ENCODE assay signal across 10 cellular contexts in the genomic region with DNA sequence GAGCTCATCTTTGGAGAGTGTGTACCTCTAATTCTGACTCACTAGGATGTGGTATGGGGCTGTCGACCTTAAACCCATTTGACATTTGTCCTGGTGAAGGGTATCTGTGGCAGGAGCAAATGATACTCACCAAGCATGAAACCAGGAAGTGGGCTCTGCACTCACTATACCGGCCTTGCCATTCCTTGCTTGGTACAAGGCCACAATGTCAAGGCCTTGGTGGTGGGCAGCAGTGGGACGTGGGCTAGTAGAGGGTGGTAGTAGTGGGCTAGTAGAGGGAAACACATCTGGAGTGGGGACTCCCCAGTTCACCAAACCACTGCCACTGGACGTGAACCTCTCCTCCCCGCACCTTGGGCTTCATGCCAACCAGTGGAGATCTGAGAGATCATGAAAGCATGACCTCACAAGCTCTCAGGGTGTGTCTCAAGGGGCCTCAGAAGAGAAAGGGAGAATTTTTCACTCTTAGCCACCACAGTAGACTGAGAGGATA. TPM values are rescaled to one million over a fixed set of nuclear protein-coding genes. Genes with fewer than 3 reads are reported as not detected.
A peak's percentile ranks its signal among the peaks of the same experiment; 100 is the strongest.
DNase-seq lines count a peak whose midpoint lies in the region; ATAC-seq and TF ChIP-seq lines count a peak whose summit lies in the region.
"Had no signal": no experiment of that assay in that cellular context is flagged by ENCODE, and none has a peak within 500 bp of the region (broad histone marks: within the 10 kb centered on the region; RNA-seq: fewer than 3 reads in every experiment).

No MANE protein-coding gene starts in this region.

- H3K27ac ChIP-seq in BLaER1 treated with 17β-estradiol and CSF1 and Interleukin-3, amounts not matched to agents 10 nM and 100 nM = peak overlapping the region in 4 of 11 experiments; percentile 4 to 32 (median 22); a peak in 3 of 22 replicates

- DNase-seq in activated CD8-positive, alpha-beta memory T cell treated with anti-CD3 and anti-CD28 coated beads, Interleukin-2, amount 10 ng/mL, durations not matched to agents 7 days and 5 days = peak; percentile 82
- no peak for DNase-seq in NCI-H1417 (lab: John Stamatoyannopoulos, UW)
- DNase-seq in NCI-H2107 treated with DMSO at 0.1 percent for 48 hours (lab: John Stamatoyannopoulos, UW; ENCODE audit: unreplicated experiment) = no peak
- no peak for DNase-seq in islet precursor cell
- DNase-seq in mucosa of descending colon = no peak
- DNase-seq: Caco-2 had no signal

- H3K4me1 Mint-ChIP-seq in activated CD8-positive, alpha-beta memory T cell treated with anti-CD3 and anti-CD28 coated beads, Interleukin-2, amount 10 ng/mL, durations not matched to agents 7 days and 5 days = peaks cover 25% of the 10 kb centered on the region
- H3K4me1 Mint-ChIP-seq: neural crest cell had no signal

- peak overlapping the region; percentile 19 for H3K27ac Mint-ChIP-seq in activated CD8-positive, alpha-beta memory T cell treated with anti-CD3 and anti-CD28 coated beads, Interleukin-2, amount 10 ng/mL, durations not matched to agents 7 days and 5 days

- peaks cover 21 to 71% (median 27%) of the 10 kb centered on the region in 10 experiments for H3K4me1 ChIP-seq in BLaER1 treated with 17β-estradiol and CSF1 and Interleukin-3, amounts not matched to agents 10 nM and 100 nM
- peaks cover under 1% of the 10 kb centered on the region for H3K4me1 ChIP-seq in mucosa of descending colon (ENCODE audit: low read depth)
- H3K4me1 ChIP-seq: Caco-2 had no signal

- peak overlapping the region; percentile 19 to 77 (median 60) for H3K4me2 ChIP-seq in BLaER1 treated with 17β-estradiol and CSF1 and Interleukin-3, amounts not matched to agents 10 nM and 100 nM

- no peak overlapping the region for H3K4me3 Mint-ChIP-seq in activated CD8-positive, alpha-beta memory T cell treated with anti-CD3 and anti-CD28 coated beads, Interleukin-2, amount 10 ng/mL, durations not matched to agents 7 days and 5 days
- H3K4me3 Mint-ChIP-seq: neural crest cell had no signal

- no peaks in the 10 kb centered on the region for H3K36me3 ChIP-seq in BLaER1 treated with 17β-estradiol and CSF1 and Interleukin-3, amounts not matched to agents 10 nM and 100 nM
- no peaks in the 10 kb centered on the region for H3K36me3 ChIP-seq in mucosa of descending colon (ENCODE audit: low read depth)

- ATAC-seq in GM19328 (IDR thresholded peaks at IDR 0.05; ENCODE audit: unreplicated experiment) (peak; percentile 88), HG03060 (IDR thresholded peaks at IDR 0.05; ENCODE audit: low read depth, unreplicated experiment) (peak; percentile 70), mucosa of descending colon (no peak)
- ATAC-seq in activated CD8-positive, alpha-beta memory T cell treated with anti-CD3 and anti-CD28 coated beads, Interleukin-2, amount 10 ng/mL, durations not matched to agents 7 days and 5 days = peak; percentile 82

- H3K9me3 ChIP-seq in BLaER1 treated with 17β-estradiol and CSF1 and Interleukin-3, amounts not matched to agents 10 nM and 100 nM (replicated peaks in 1 of 11) = peaks cover 0 to 15% (median 0%) of the 10 kb centered on the region in 11 experiments; a peak in 2 of 22 replicates
- H3K9me3 ChIP-seq in mucosa of descending colon = no peaks in the 10 kb centered on the region
- H3K9me3 ChIP-seq: Caco-2 had no signal

- CTCF ChIA-PET in activated CD8-positive, alpha-beta memory T cell treated with anti-CD3 and anti-CD28 coated beads, Interleukin-2, amount 10 ng/mL, durations not matched to agents 7 days and 5 days (lab: Charles Lee) = interaction anchor here (1.0 to 2.3 kb wide), 6 partner anchors 10 to 452 kb away, joined by 3 to 16 read pairs (median 4); a partner anchor contains a TSS

- H3K9me3 Mint-ChIP-seq in activated CD8-positive, alpha-beta memory T cell treated with anti-CD3 and anti-CD28 coated beads, Interleukin-2, amount 10 ng/mL, durations not matched to agents 7 days and 5 days (ENCODE audit: low read depth) = no peaks in the 10 kb centered on the region

- H3K4me3 ChIP-seq in BLaER1 treated with 17β-estradiol and CSF1 and Interleukin-3, amounts not matched to agents 10 nM and 100 nM = no peak overlapping the region
- no peak overlapping the region for H3K4me3 ChIP-seq in mucosa of descending colon

- intact Hi-C loops in mucosa of descending colon (cut with DNase I, micrococcal nuclease) = loop anchor here in 1 of 2 donors (5.0 kb wide), 1 partner anchor 368 kb away; no protein-coding TSS in a partner anchor

- H3K27me3 ChIP-seq in BLaER1 treated with 17β-estradiol and CSF1 and Interleukin-3, amounts not matched to agents 10 nM and 100 nM = no peaks in the 10 kb centered on the region

- TF ChIP-seq CTCF in mucosa of descending colon (IDR thresholded peaks at IDR 0.05) = no peak

- H3K9ac ChIP-seq in BLaER1 treated with 17β-estradiol and CSF1 and Interleukin-3, amounts not matched to agents 10 nM and 100 nM = no peak overlapping the region

- H4K20me1 ChIP-seq in BLaER1 treated with 17β-estradiol and CSF1 and Interleukin-3, amounts not matched to agents 10 nM and 100 nM = no peaks in the 10 kb centered on the region

- no peaks in the 10 kb centered on the region for H3K36me3 Mint-ChIP-seq in activated CD8-positive, alpha-beta memory T cell treated with anti-CD3 and anti-CD28 coated beads, Interleukin-2, amount 10 ng/mL, durations not matched to agents 7 days and 5 days

- peaks cover 57% of the 10 kb centered on the region for H3K27me3 Mint-ChIP-seq in activated CD8-positive, alpha-beta memory T cell treated with anti-CD3 and anti-CD28 coated beads, Interleukin-2, amount 10 ng/mL, durations not matched to agents 7 days and 5 days

RNA-seq across cellular contexts. Expression of a gene that starts 11.5 kb away (rescaled TPM):
- total RNA-seq in activated CD8-positive, alpha-beta memory T cell treated with anti-CD3 and anti-CD28 coated beads, Interleukin-2, amount 10 ng/mL, durations not matched to agents 7 days and 5 days = 10 to 100 TPM in 1 of 2 experiments, under 1 TPM in 1; 0.47 to 17.5 TPM
- 1 to 10 TPM in 1 of 3 donors, under 1 TPM in 2; 0.82 to 2.1 (median 0.89) TPM for total RNA-seq in mucosa of descending colon
